In the genomic region with DNA sequence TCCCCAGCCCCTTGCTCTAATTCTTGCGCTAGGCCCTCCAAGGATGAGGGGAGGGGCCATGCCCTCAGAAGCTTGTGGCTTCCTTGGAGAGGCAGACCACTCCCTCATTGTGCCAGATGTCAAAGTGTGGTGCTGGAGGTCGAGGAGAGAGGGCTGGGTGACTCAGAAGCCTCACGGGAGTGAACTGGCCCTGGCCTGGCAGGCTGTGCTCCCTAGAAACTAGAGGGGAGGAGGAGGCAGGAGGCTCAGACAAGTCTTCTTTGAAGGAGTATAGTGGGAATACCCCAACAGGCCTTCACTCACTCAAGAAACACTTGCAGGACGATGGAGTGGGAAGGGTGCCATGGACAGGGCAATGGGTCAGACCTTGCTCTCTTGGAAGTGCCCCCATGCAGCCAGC, we compare ENCODE assay signal across 15 cellular contexts. TPM values are rescaled to one million over a fixed set of nuclear protein-coding genes. Genes with fewer than 3 reads are reported as not detected.
DNase-seq lines count a peak whose midpoint lies in the region; ATAC-seq and TF ChIP-seq lines count a peak whose summit lies in the region.
"Had no signal": no experiment of that assay in that cellular context is flagged by ENCODE, and none has a peak within 500 bp of the region (broad histone marks: within the 10 kb centered on the region; RNA-seq: fewer than 3 reads in every experiment).

No MANE protein-coding gene starts in this region.

- 47 to 49% methylated on average over 4 of the region's 4 CpGs for WGBS in thyroid gland, 2 donors

- peaks cover 69 to 81% of the 10 kb centered on the region in 2 donors for H3K4me1 ChIP-seq in thyroid gland

- no peak overlapping the region for H3K27ac Mint-ChIP-seq in glutamatergic neuron (ENCODE audit: unreplicated experiment)
- H3K27ac Mint-ChIP-seq: naive thymus-derived CD4-positive, alpha-beta T cell had no signal

- peaks cover 39% of the 10 kb centered on the region for H3K4me1 Mint-ChIP-seq in glutamatergic neuron (ENCODE audit: low read depth, unreplicated experiment)

- no peaks in the 10 kb centered on the region for H3K36me3 Mint-ChIP-seq in glutamatergic neuron (ENCODE audit: unreplicated experiment)

- no peak overlapping the region for H3K4me3 Mint-ChIP-seq in glutamatergic neuron (ENCODE audit: unreplicated experiment)
- H3K4me3 Mint-ChIP-seq: naive thymus-derived CD4-positive, alpha-beta T cell had no signal

- no peaks in the 10 kb centered on the region for H3K36me3 ChIP-seq in thyroid gland

- peak overlapping the region; percentile 25 to 66 (median 33) for H3K27ac ChIP-seq in thyroid gland
- H3K27ac ChIP-seq: cardiac muscle cell, heart left ventricle had no signal

- H3K27me3 ChIP-seq in thyroid gland = no peaks in the 10 kb centered on the region
- H3K27me3 ChIP-seq: cardiac muscle cell, heart left ventricle had no signal

- ATAC-seq in SK-N-SH treated with all-trans-retinoic acid at 6 μM for 48 hours (peak; percentile 10), HG02759 (IDR thresholded peaks at IDR 0.05; ENCODE audit: unreplicated experiment) (no peak), GM21786 (IDR thresholded peaks at IDR 0.05; ENCODE audit: unreplicated experiment) (no peak), GM19324 (IDR thresholded peaks at IDR 0.05; ENCODE audit: low FRiP score, unreplicated experiment) (no peak)
- ATAC-seq: heart left ventricle; naive thymus-derived CD4-positive, alpha-beta T cell had no signal

- TF ChIP-seq CTCF in glutamatergic neuron (IDR thresholded peaks at IDR 0.05; ENCODE audit: partially characterized antibody, unreplicated experiment) (no peak), thyroid gland (IDR thresholded peaks at IDR 0.05) (no peak)

- H3K9me3 ChIP-seq in thyroid gland = no peaks in the 10 kb centered on the region
- H3K9me3 ChIP-seq: heart left ventricle had no signal

- H3K9me3 Mint-ChIP-seq in glutamatergic neuron (ENCODE audit: unreplicated experiment) = peaks cover 4% of the 10 kb centered on the region
- H3K9me3 Mint-ChIP-seq: naive thymus-derived CD4-positive, alpha-beta T cell had no signal

- DNase-seq in DMS53 (lab: John Stamatoyannopoulos, UW) (peak; percentile 58), DMS53 treated with DMSO at 0.1 percent for 48 hours (lab: John Stamatoyannopoulos, UW; ENCODE audit: unreplicated experiment) (no peak), glutamatergic neuron (peak; percentile 39), thyroid gland (peak; percentile 42 to 47)
- DNase-seq: 8988T; heart left ventricle; naive thymus-derived CD4-positive, alpha-beta T cell; NCI-H2227 treated with DMSO at 0.1 percent for 48 hours; stimulated activated CD4-positive, alpha-beta T cell treated with anti-CD3 and anti-CD28 coated beads, Interleukin-1b, Interleukin-23, amount 100 ng/mL, for 48 hours; substantia nigra had no signal

- H3K27me3 Mint-ChIP-seq in glutamatergic neuron (ENCODE audit: unreplicated experiment) = peaks cover 4% of the 10 kb centered on the region

- no peak overlapping the region for H3K4me3 ChIP-seq in thyroid gland (replicated peaks in 1 of 3)
- H3K4me3 ChIP-seq: cardiac muscle cell, heart left ventricle had no signal

- intact Hi-C loops in thyroid gland (cut with DNase I) = loop anchor here (10.0 kb wide), 1 partner anchor 204 kb away; no protein-coding TSS in a partner anchor

- no peak for TF ChIP-seq POLR2A in thyroid gland (IDR thresholded peaks at IDR 0.05)

TF ChIP-seq in SK-N-SH treated with all-trans-retinoic acid at 6 μM for 48 hours, 23 proteins besides CTCF, POLR2A, EP300 and RAD21 (continues in another document):
- TF ChIP-seq, protein P1, sequence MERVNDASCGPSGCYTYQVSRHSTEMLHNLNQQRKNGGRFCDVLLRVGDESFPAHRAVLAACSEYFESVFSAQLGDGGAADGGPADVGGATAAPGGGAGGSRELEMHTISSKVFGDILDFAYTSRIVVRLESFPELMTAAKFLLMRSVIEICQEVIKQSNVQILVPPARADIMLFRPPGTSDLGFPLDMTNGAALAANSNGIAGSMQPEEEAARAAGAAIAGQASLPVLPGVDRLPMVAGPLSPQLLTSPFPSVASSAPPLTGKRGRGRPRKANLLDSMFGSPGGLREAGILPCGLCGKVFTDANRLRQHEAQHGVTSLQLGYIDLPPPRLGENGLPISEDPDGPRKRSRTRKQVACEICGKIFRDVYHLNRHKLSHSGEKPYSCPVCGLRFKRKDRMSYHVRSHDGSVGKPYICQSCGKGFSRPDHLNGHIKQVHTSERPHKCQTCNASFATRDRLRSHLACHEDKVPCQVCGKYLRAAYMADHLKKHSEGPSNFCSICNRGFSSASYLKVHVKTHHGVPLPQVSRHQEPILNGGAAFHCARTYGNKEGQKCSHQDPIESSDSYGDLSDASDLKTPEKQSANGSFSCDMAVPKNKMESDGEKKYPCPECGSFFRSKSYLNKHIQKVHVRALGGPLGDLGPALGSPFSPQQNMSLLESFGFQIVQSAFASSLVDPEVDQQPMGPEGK (CRISPR knock-in tag; IDR thresholded peaks at IDR 0.05; ENCODE audit: borderline replicate concordance) = no peak
- TF ChIP-seq ZC3H10 (CRISPR knock-in tag; IDR thresholded peaks at IDR 0.05) = no peak
- TF ChIP-seq ZNF70 (CRISPR knock-in tag; IDR thresholded peaks at IDR 0.05) = no peak
- no peak for TF ChIP-seq ZFP30 (CRISPR knock-in tag; IDR thresholded peaks at IDR 0.05)
- TF ChIP-seq RARB (CRISPR knock-in tag; IDR thresholded peaks at IDR 0.05) = no peak
- TF ChIP-seq, protein P2, sequence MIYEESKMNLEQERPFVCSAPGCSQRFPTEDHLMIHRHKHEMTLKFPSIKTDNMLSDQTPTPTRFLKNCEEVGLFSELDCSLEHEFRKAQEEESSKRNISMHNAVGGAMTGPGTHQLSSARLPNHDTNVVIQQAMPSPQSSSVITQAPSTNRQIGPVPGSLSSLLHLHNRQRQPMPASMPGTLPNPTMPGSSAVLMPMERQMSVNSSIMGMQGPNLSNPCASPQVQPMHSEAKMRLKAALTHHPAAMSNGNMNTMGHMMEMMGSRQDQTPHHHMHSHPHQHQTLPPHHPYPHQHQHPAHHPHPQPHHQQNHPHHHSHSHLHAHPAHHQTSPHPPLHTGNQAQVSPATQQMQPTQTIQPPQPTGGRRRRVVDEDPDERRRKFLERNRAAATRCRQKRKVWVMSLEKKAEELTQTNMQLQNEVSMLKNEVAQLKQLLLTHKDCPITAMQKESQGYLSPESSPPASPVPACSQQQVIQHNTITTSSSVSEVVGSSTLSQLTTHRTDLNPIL (CRISPR knock-in tag; IDR thresholded peaks at IDR 0.05; ENCODE audit: low read depth) = no peak
- TF ChIP-seq, protein P3, sequence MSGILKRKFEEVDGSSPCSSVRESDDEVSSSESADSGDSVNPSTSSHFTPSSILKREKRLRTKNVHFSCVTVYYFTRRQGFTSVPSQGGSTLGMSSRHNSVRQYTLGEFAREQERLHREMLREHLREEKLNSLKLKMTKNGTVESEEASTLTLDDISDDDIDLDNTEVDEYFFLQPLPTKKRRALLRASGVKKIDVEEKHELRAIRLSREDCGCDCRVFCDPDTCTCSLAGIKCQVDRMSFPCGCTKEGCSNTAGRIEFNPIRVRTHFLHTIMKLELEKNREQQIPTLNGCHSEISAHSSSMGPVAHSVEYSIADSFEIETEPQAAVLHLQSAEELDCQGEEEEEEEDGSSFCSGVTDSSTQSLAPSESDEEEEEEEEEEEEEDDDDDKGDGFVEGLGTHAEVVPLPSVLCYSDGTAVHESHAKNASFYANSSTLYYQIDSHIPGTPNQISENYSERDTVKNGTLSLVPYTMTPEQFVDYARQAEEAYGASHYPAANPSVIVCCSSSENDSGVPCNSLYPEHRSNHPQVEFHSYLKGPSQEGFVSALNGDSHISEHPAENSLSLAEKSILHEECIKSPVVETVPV (CRISPR knock-in tag; IDR thresholded peaks at IDR 0.05) = no peak
- TF ChIP-seq, protein P4, sequence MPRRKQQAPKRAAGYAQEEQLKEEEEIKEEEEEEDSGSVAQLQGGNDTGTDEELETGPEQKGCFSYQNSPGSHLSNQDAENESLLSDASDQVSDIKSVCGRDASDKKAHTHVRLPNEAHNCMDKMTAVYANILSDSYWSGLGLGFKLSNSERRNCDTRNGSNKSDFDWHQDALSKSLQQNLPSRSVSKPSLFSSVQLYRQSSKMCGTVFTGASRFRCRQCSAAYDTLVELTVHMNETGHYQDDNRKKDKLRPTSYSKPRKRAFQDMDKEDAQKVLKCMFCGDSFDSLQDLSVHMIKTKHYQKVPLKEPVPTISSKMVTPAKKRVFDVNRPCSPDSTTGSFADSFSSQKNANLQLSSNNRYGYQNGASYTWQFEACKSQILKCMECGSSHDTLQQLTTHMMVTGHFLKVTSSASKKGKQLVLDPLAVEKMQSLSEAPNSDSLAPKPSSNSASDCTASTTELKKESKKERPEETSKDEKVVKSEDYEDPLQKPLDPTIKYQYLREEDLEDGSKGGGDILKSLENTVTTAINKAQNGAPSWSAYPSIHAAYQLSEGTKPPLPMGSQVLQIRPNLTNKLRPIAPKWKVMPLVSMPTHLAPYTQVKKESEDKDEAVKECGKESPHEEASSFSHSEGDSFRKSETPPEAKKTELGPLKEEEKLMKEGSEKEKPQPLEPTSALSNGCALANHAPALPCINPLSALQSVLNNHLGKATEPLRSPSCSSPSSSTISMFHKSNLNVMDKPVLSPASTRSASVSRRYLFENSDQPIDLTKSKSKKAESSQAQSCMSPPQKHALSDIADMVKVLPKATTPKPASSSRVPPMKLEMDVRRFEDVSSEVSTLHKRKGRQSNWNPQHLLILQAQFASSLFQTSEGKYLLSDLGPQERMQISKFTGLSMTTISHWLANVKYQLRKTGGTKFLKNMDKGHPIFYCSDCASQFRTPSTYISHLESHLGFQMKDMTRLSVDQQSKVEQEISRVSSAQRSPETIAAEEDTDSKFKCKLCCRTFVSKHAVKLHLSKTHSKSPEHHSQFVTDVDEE (CRISPR knock-in tag; IDR thresholded peaks at IDR 0.05) = no peak
- no peak for TF ChIP-seq GLIS3 (CRISPR knock-in tag; IDR thresholded peaks at IDR 0.05)
- TF ChIP-seq, protein P5, sequence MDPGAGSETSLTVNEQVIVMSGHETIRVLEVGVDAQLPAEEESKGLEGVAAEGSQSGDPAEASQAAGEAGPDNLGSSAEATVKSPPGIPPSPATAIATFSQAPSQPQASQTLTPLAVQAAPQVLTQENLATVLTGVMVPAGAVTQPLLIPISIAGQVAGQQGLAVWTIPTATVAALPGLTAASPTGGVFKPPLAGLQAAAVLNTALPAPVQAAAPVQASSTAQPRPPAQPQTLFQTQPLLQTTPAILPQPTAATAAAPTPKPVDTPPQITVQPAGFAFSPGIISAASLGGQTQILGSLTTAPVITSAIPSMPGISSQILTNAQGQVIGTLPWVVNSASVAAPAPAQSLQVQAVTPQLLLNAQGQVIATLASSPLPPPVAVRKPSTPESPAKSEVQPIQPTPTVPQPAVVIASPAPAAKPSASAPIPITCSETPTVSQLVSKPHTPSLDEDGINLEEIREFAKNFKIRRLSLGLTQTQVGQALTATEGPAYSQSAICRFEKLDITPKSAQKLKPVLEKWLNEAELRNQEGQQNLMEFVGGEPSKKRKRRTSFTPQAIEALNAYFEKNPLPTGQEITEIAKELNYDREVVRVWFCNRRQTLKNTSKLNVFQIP (CRISPR knock-in tag; IDR thresholded peaks at IDR 0.05; ENCODE audit: borderline replicate concordance, low read depth) = no peak

RNA-seq across cellular contexts. Expression of a gene that starts 18.5 kb away (rescaled TPM):
- total RNA-seq in glutamatergic neuron (ENCODE audit: unreplicated experiment) (40.8 TPM), thyroid gland (10 to 100 TPM; 29.4 to 40.2 (median 35.1) TPM)

RNA-seq across cellular contexts. Expression of a gene that starts 30.2 kb away (rescaled TPM):
- total RNA-seq in glutamatergic neuron (ENCODE audit: unreplicated experiment) = 222 TPM
- 100 to 1,000 TPM in 2 of 4 donors, 10 to 100 TPM in 2; 75.2 to 199 (median 140) TPM for total RNA-seq in thyroid gland

RNA-seq across cellular contexts. Expression of a gene that starts 54.6 kb away (rescaled TPM):
- total RNA-seq in glutamatergic neuron (ENCODE audit: unreplicated experiment) (not detected), thyroid gland (100 to 1,000 TPM in 2 of 4 donors, 10 to 100 TPM in 2; 51.0 to 189 (median 131) TPM)
- total RNA-seq: cardiac muscle cell had no signal

Comparison
In these comparisons a context has a peak if more than half of its experiments do, and no peak if none do; other contexts are left out.
1. RNA of a gene that starts 54.6 kb away (total RNA-seq): 51.0 to 189 TPM in thyroid gland; not detected in glutamatergic neuron (single experiment); every median in the first group is over 10 times any median in the second.